ENCODE assay signal across 8 cellular contexts in genomic region chr12:98416845-98417244, GRCh38.
A peak's percentile ranks its signal among the peaks of the same experiment; 100 is the strongest.
DNase-seq lines count a peak whose midpoint lies in the region; ATAC-seq and TF ChIP-seq lines count a peak whose summit lies in the region.

No MANE protein-coding gene starts in this region.

- no peak overlapping the region for H3K27ac ChIP-seq in AG04450 (ENCODE audit: low read depth, low read length)

- DNase-seq in AG04450 (ENCODE audit: low read depth, low spot score) (no peak), H7 (peak; percentile 44), RPMI7951 (ENCODE audit: low read depth) (peak; percentile 42), foreskin fibroblast (peak in 1 of 2 donors; percentile 28), activated gamma-delta T cell treated with Interleukin-2 at 50 U/mL for 16 hours (no peak), hypothalamus (lab: John Stamatoyannopoulos, UW) (no peak)

- H3K4me3 ChIP-seq in AG04450 (ENCODE audit: low read depth, low read length) (no peak overlapping the region), H7 (ENCODE audit: insufficient read depth, low read depth, low read length) (no peak overlapping the region), foreskin fibroblast (ENCODE audit: low read depth in 1 of 2, low read length in 2 of 2) (no peak overlapping the region)

- no peaks in the 10 kb centered on the region for H3K9me3 ChIP-seq in AG04450 (ENCODE audit: control insufficient read depth, insufficient read depth, low read length)

- POLR2A ChIA-PET in AG04450 (lab: Yijun Ruan, JAX), result no interaction called here

- TF ChIP-seq CTCF in AG04450 (IDR thresholded peaks at IDR 0.05; ENCODE audit: low read depth, low read length), result peak; percentile 48
- peak; percentile 33 for TF ChIP-seq CTCF in foreskin fibroblast (IDR thresholded peaks at IDR 0.05; ENCODE audit: low read depth, low read length)

- H3K27me3 ChIP-seq in AG04450 (ENCODE audit: control insufficient read depth, insufficient read depth, low read length) (no peaks in the 10 kb centered on the region), H7 (ENCODE audit: control insufficient read depth, insufficient read depth, low read length) (no peaks in the 10 kb centered on the region)

- CTCF ChIA-PET in AG04450 (lab: Charles Lee), result interaction anchor here (0.6 to 4.5 kb wide), 21 partner anchors 9 to 926 kb away, joined by 3 to 62 read pairs (median 5); no protein-coding TSS in a partner anchor

- ATAC-seq in HG03565 (IDR thresholded peaks at IDR 0.05; ENCODE audit: unreplicated experiment) (no peak), HG03175 (IDR thresholded peaks at IDR 0.05; ENCODE audit: unreplicated experiment) (no peak)

- no peaks in the 10 kb centered on the region for H3K36me3 ChIP-seq in H7 (replicated peaks; ENCODE audit: control insufficient read depth, insufficient read depth, low read length)

Comparison
In these comparisons a context has a peak if more than half of its experiments do, and no peak if none do; other contexts are left out.
1. DNase-seq: peak in H7 (single experiment) and RPMI7951 (single experiment); none in AG04450 (single experiment), activated gamma-delta T cell treated with Interleukin-2 at 50 U/mL for 16 hours (single experiment) and hypothalamus (0 of 51).